In the genomic region with DNA sequence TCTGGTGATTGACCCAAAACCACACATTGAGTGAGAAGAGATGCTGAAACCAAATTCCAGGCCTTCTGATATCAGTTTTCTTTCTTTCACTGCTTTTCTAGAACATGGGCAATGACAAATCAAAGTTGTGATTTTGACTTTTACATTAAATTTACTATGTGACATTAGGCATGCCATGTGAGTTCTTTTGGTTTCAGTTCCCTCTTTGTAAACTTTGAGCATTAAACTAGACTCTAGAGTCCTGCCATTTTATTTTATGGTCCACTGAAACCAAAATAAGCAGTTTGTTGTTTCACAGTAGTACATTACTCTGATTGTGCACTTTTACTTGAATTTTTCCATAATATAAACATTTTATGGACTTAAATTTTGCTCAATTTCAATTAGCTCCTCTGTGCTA, we compare ENCODE assay signal across 21 cellular contexts.
DNase-seq lines count a peak whose midpoint lies in the region; ATAC-seq and TF ChIP-seq lines count a peak whose summit lies in the region.
"Had no signal": no experiment of that assay in that cellular context is flagged by ENCODE, and none has a peak within 500 bp of the region (broad histone marks: within the 10 kb centered on the region; RNA-seq: fewer than 3 reads in every experiment).

No MANE protein-coding gene starts in this region.

- H3K4me1 Mint-ChIP-seq in memory B cell (no peaks in the 10 kb centered on the region), Caco-2 (ENCODE audit: low read depth, unreplicated experiment) (no peaks in the 10 kb centered on the region)
- H3K4me1 Mint-ChIP-seq: activated naive CD8-positive, alpha-beta T cell treated with anti-CD3 and anti-CD28 coated beads for 36 hours; T-cell had no signal

- H4K20me1 ChIP-seq in GM23248 (ENCODE audit: insufficient read depth): no peaks in the 10 kb centered on the region

- H3K36me3 Mint-ChIP-seq in memory B cell: no peaks in the 10 kb centered on the region
- H3K36me3 Mint-ChIP-seq in Caco-2 (ENCODE audit: insufficient read depth, unreplicated experiment): no peaks in the 10 kb centered on the region
- H3K36me3 Mint-ChIP-seq: activated CD4-positive, alpha-beta memory T cell treated with anti-CD3 and anti-CD28 coated beads for 36 hours; activated naive CD8-positive, alpha-beta T cell treated with anti-CD3 and anti-CD28 coated beads for 36 hours; T-cell had no signal

- H3K9me3 ChIP-seq in GM23248 (ENCODE audit: low read depth) (no peaks in the 10 kb centered on the region), Caco-2 (no peaks in the 10 kb centered on the region), ovary (no peaks in the 10 kb centered on the region)
- H3K9me3 ChIP-seq: HAP-1, thoracic aorta had no signal

- ATAC-seq in GM18861 (IDR thresholded peaks at IDR 0.05; ENCODE audit: unreplicated experiment) (peak; percentile 80), HG03575 (IDR thresholded peaks at IDR 0.05; ENCODE audit: extremely low read depth, insufficient number of reproducible peaks, low FRiP score, unreplicated experiment) (peak; percentile 70), memory B cell (ENCODE audit: low read depth) (peak; percentile 38)
- ATAC-seq: T-cell had no signal

- 0 out of 2 replicates have a peak overlapping the region, but pooled peaks have one; percentile 8 for H2AFZ ChIP-seq in GM23248

- no peak for TF ChIP-seq CTCF in Caco-2 (IDR thresholded peaks at IDR 0.05; ENCODE audit: insufficient read depth in 1 of 2, low read depth in 1 of 2, low read length in 1 of 2, severe bottlenecking in 1 of 2, unreplicated experiment in 1 of 2)
- no peak for TF ChIP-seq CTCF in ovary (IDR thresholded peaks at IDR 0.05)

- no TSS peak for BruUV-seq in Caco-2 (replicated peaks; lab: Mats Ljungman, UMichigan)

- H3K27ac Mint-ChIP-seq in memory B cell (no peak overlapping the region), Caco-2 (ENCODE audit: unreplicated experiment) (no peak overlapping the region)
- H3K27ac Mint-ChIP-seq: activated CD4-positive, alpha-beta memory T cell treated with anti-CD3 and anti-CD28 coated beads for 36 hours; activated naive CD8-positive, alpha-beta T cell treated with anti-CD3 and anti-CD28 coated beads for 36 hours; T-cell had no signal

- H3K9ac ChIP-seq in GM23248: no peak overlapping the region

- no peaks in the 10 kb centered on the region for H3K9me2 ChIP-seq in GM23248 (ENCODE audit: insufficient read depth)

- peaks cover 12% of the 10 kb centered on the region for H3K4me1 ChIP-seq in GM23248 (ENCODE audit: insufficient read depth)
- H3K4me1 ChIP-seq in Caco-2: no peaks in the 10 kb centered on the region
- H3K4me1 ChIP-seq in ovary (ENCODE audit: insufficient read depth): no peaks in the 10 kb centered on the region
- H3K4me1 ChIP-seq: HAP-1 had no signal

- H3K27me3 ChIP-seq in GM23248 (replicated peaks; ENCODE audit: insufficient read depth): no peaks in the 10 kb centered on the region
- no peaks in the 10 kb centered on the region for H3K27me3 ChIP-seq in Caco-2 (replicated peaks; ENCODE audit: control insufficient read depth, insufficient read depth, low read length)
- H3K27me3 ChIP-seq in ovary: no peaks in the 10 kb centered on the region

- intact Hi-C loops in Caco-2 (cut with micrococcal nuclease; ENCODE audit: unreplicated experiment): no loop called here
- intact Hi-C loops in ovary (cut with DNase I): no loop called here

- POLR2A ChIA-PET in Caco-2 (lab: Charles Lee): no interaction called here

- no peak overlapping the region for H3K27ac ChIP-seq in GM23248
- no peak overlapping the region for H3K27ac ChIP-seq in ovary
- H3K27ac ChIP-seq: thoracic aorta had no signal

- no peaks in the 10 kb centered on the region for H3K79me2 ChIP-seq in GM23248 (ENCODE audit: insufficient read depth)

- in situ Hi-C loops in GM23248 (cut with MboI): loop anchor here (25.0 kb wide), 1 partner anchor 269 kb away; no protein-coding TSS in a partner anchor

- H3F3A ChIP-seq in GM23248 (ENCODE audit: insufficient read depth): no peaks in the 10 kb centered on the region

- H3K27me3 Mint-ChIP-seq in memory B cell (no peaks in the 10 kb centered on the region), Caco-2 (ENCODE audit: insufficient read depth, unreplicated experiment) (no peaks in the 10 kb centered on the region)
- H3K27me3 Mint-ChIP-seq: activated CD4-positive, alpha-beta memory T cell treated with anti-CD3 and anti-CD28 coated beads for 36 hours; activated naive CD8-positive, alpha-beta T cell treated with anti-CD3 and anti-CD28 coated beads for 36 hours; T-cell had no signal

- H3K9me3 Mint-ChIP-seq in memory B cell: peaks cover 2% of the 10 kb centered on the region
- H3K9me3 Mint-ChIP-seq in Caco-2 (ENCODE audit: unreplicated experiment): no peaks in the 10 kb centered on the region
- H3K9me3 Mint-ChIP-seq: activated CD4-positive, alpha-beta memory T cell treated with anti-CD3 and anti-CD28 coated beads for 36 hours; activated naive CD8-positive, alpha-beta T cell treated with anti-CD3 and anti-CD28 coated beads for 36 hours had no signal

- TF ChIP-seq EP300 in ovary (IDR thresholded peaks at IDR 0.05): no peak

- H3K4me3 Mint-ChIP-seq in memory B cell: no peak overlapping the region
- no peak overlapping the region for H3K4me3 Mint-ChIP-seq in Caco-2 (ENCODE audit: unreplicated experiment)
- H3K4me3 Mint-ChIP-seq: activated CD4-positive, alpha-beta memory T cell treated with anti-CD3 and anti-CD28 coated beads for 36 hours; activated naive CD8-positive, alpha-beta T cell treated with anti-CD3 and anti-CD28 coated beads for 36 hours; T-cell had no signal

- DNase-seq in GM23248 (no peak), memory B cell (ENCODE audit: low spot score in 2 of 2) (no peak), Caco-2 (no peak), NCI-H82 (lab: John Stamatoyannopoulos, UW) (no peak), ovary (no peak)
- DNase-seq: activated CD4-positive, alpha-beta memory T cell treated with anti-CD3 and anti-CD28 coated beads for 36 hours; activated naive CD8-positive, alpha-beta T cell treated with anti-CD3 and anti-CD28 coated beads for 36 hours; activated T-cell treated with anti-CD3 and anti-CD28 coated beads, Interleukin-2, amount 50 U/mL, for 48 hours; AML-193; Calu3; dermis blood vessel endothelial cell; glutamatergic neuron; NCI-H2029; NCI-H526 treated with DMSO at 0.1 percent for 48 hours; posterior cingulate gyrus; T-cell had no signal

- no peaks in the 10 kb centered on the region for H3K36me3 ChIP-seq in GM23248 (ENCODE audit: low read depth)
- no peaks in the 10 kb centered on the region for H3K36me3 ChIP-seq in Caco-2 (ENCODE audit: control insufficient read depth, insufficient read depth, low read length)
- no peaks in the 10 kb centered on the region for H3K36me3 ChIP-seq in ovary
- H3K36me3 ChIP-seq: HAP-1, thoracic aorta had no signal

- no peak for TF ChIP-seq POLR2A in ovary (IDR thresholded peaks at IDR 0.05)

- CTCF ChIA-PET in Caco-2 (lab: Charles Lee): no interaction called here

- H3K4me2 ChIP-seq in GM23248 (ENCODE audit: unreplicated experiment): no peak overlapping the region
- H3K4me2 ChIP-seq: smooth muscle cell had no signal

- no peak overlapping the region for H3K4me3 ChIP-seq in GM23248
- no peak overlapping the region for H3K4me3 ChIP-seq in Caco-2 (ENCODE audit: low read depth, low read length)
- no peak overlapping the region for H3K4me3 ChIP-seq in ovary
- H3K4me3 ChIP-seq: HAP-1, smooth muscle cell, thoracic aorta had no signal
